Comparison of ENCODE assay signal across 9 cellular contexts in the genomic region with DNA sequence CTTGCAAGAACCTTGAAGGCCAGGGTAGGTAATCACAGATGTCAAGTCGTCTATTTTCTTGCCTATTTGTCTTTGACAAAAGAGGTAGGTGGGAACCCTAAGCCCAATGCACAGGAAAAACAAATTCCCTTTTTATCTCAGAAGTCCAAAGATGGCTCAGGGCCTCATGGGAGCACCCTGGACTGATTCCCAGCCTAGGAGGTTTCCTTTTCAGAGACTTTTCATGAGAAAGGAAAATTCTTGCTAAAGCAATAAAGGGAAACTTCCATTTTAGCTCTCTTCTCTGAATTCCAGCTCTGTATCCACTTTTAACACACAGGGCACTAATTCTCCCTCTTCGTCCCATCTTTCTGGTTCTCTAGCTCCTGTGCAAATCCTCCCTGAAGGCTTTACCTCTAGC. TPM values are rescaled to one million over a fixed set of nuclear protein-coding genes. Genes with fewer than 3 reads are reported as not detected.
DNase-seq lines count a peak whose midpoint lies in the region; ATAC-seq and TF ChIP-seq lines count a peak whose summit lies in the region.
"Had no signal": no experiment of that assay in that cellular context is flagged by ENCODE, and none has a peak within 500 bp of the region (broad histone marks: within the 10 kb centered on the region; RNA-seq: fewer than 3 reads in every experiment).

No MANE protein-coding gene starts in this region.

- H3K4me2 ChIP-seq in smooth muscle cell, result peak overlapping the region; percentile 88

- no peak overlapping the region for H3K27ac ChIP-seq in HUES48 (ENCODE audit: low read depth, low read length)
- H3K27ac ChIP-seq in angular gyrus (ENCODE audit: low read depth, low read length), result peak overlapping the region; percentile 94
- H3K27ac ChIP-seq in smooth muscle cell (ENCODE audit: low read depth), result peak overlapping the region; percentile 92

- peaks cover 38% of the 10 kb centered on the region for H3K79me2 ChIP-seq in smooth muscle cell (ENCODE audit: low read depth)

- H3K4me3 ChIP-seq in HUES48 (ENCODE audit: low read depth, low read length), result peak overlapping the region; percentile 74; the same call in 1 of the 2 replicates
- peak overlapping the region; percentile 93 for H3K4me3 ChIP-seq in iPS-15b (ENCODE audit: low read depth, low read length)
- peak overlapping the region; percentile 72 for H3K4me3 ChIP-seq in smooth muscle cell

- WGBS in smooth muscle cell (ENCODE audit: low lambda C conversion rate), result 58% methylated on average over 2 of the region's 2 CpGs

- H3K9ac ChIP-seq in HUES48 (ENCODE audit: low read depth, low read length) (no peak overlapping the region), iPS-15b (ENCODE audit: low read depth, low read length) (no peak overlapping the region), smooth muscle cell (ENCODE audit: low read depth) (peak overlapping the region; percentile 88)

- no peak for DNase-seq in smooth muscle cell (lab: John Stamatoyannopoulos, UW; ENCODE audit: unreplicated experiment)
- no peak for DNase-seq in SHP77 (lab: John Stamatoyannopoulos, UW)
- no peak for DNase-seq in NCI-H526 treated with DMSO at 0.1 percent for 48 hours (lab: John Stamatoyannopoulos, UW)
- no peak for DNase-seq in DMS53 (lab: John Stamatoyannopoulos, UW)
- DNase-seq: dermis blood vessel endothelial cell had no signal

- TF ChIP-seq CTCF in smooth muscle cell (IDR thresholded peaks at IDR 0.05; ENCODE audit: borderline replicate concordance, insufficient read depth, poor library complexity, severe bottlenecking), result no peak

- no peak for ATAC-seq in GM21526 (IDR thresholded peaks at IDR 0.05; ENCODE audit: low FRiP score, unreplicated experiment)

- H3K36me3 ChIP-seq in HUES48 (ENCODE audit: control insufficient read depth, insufficient read depth, low read length), result peaks cover 12% of the 10 kb centered on the region
- H3K36me3 ChIP-seq in iPS-15b (ENCODE audit: control insufficient read depth, insufficient read depth, low read length), result no peaks in the 10 kb centered on the region
- no peaks in the 10 kb centered on the region for H3K36me3 ChIP-seq in smooth muscle cell (ENCODE audit: low read depth)

- no peaks in the 10 kb centered on the region for H4K20me1 ChIP-seq in smooth muscle cell (ENCODE audit: low read depth)

- H3K27me3 ChIP-seq in HUES48 (ENCODE audit: control insufficient read depth, insufficient read depth, low read length) (peaks cover 7% of the 10 kb centered on the region; the same call in 1 of the 2 replicates), iPS-15b (ENCODE audit: control insufficient read depth, insufficient read depth, low read length) (peaks cover 25% of the 10 kb centered on the region), smooth muscle cell (ENCODE audit: low read depth) (no peaks in the 10 kb centered on the region)

- 0 out of 2 replicates have a peak, but pooled peaks cover 2% of the 10 kb centered on the region for H3K4me1 ChIP-seq in HUES48 (ENCODE audit: control insufficient read depth, insufficient read depth, low read length)
- peaks cover 3% of the 10 kb centered on the region for H3K4me1 ChIP-seq in iPS-15b (ENCODE audit: control insufficient read depth, insufficient read depth, low read length)
- peaks cover 15% of the 10 kb centered on the region for H3K4me1 ChIP-seq in smooth muscle cell (ENCODE audit: low read depth)

- H2AFZ ChIP-seq in smooth muscle cell (ENCODE audit: low read depth), result no peak overlapping the region

- H3K9me3 ChIP-seq in HUES48 (ENCODE audit: control insufficient read depth, insufficient read depth, low read length) (no peaks in the 10 kb centered on the region), iPS-15b (ENCODE audit: control insufficient read depth, insufficient read depth, low read length) (no peaks in the 10 kb centered on the region), smooth muscle cell (replicated peaks; ENCODE audit: low read depth) (no peaks in the 10 kb centered on the region)

- H3F3A ChIP-seq in smooth muscle cell (ENCODE audit: low read depth), result peaks cover 23% of the 10 kb centered on the region

RNA-seq across cellular contexts. Expression of a gene that starts 1.2 kb away (rescaled TPM):
- 28.1 and 61.4 TPM in 2 replicates for total RNA-seq in smooth muscle cell
- 19.4 and 22.6 TPM in 2 replicates for polyA plus RNA-seq in smooth muscle cell
